8 cellular contexts compared by ENCODE assay signal in the genomic region with DNA sequence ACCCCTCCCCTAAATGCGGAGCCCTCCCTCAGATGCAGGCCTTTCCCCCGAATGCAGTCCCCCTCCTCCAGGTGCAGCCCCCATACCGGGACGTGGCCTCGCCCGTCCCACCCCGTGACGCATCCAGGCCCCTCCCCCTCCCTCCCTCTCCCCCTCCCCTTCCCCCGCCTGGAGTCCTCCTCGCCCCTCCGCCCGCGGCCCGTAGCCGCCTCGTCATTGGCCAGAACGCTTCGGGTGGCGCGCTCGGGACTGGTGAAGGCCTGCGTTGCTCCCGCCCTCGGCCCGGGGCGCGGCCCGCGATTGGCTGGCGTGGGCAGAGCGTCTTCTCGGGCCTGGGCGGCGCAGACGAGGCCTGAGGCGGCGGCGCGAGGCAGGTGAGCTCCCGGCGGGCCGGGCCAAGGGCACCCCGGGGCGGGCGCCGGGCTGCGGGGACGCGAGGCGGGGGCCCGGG. TPM values are rescaled to one million over a fixed set of nuclear protein-coding genes. Genes with fewer than 3 reads are reported as not detected.
DNase-seq lines count a peak whose midpoint lies in the region; ATAC-seq, FAIRE-seq and TF ChIP-seq lines count a peak whose summit lies in the region.

No MANE protein-coding gene starts in this region.

- peak overlapping the region; percentile 94 for H3K9ac ChIP-seq in keratinocyte (ENCODE audit: control insufficient read depth, extremely low read depth, insufficient read depth, low read length)

- no peaks in the 10 kb centered on the region for H3K9me1 ChIP-seq in keratinocyte (ENCODE audit: control insufficient read depth, extremely low read depth, insufficient read depth, low read length)

- H3K9me3 ChIP-seq in keratinocyte (ENCODE audit: control insufficient read depth, low read depth, low read length): no peaks in the 10 kb centered on the region

- peak; percentile 80 for ATAC-seq in HG03342 (IDR thresholded peaks at IDR 0.05; ENCODE audit: unreplicated experiment)

- H3K27me3 ChIP-seq in keratinocyte (ENCODE audit: control insufficient read depth, extremely low read depth, insufficient read depth, low read length): no peaks in the 10 kb centered on the region

- H3K4me3 ChIP-seq in keratinocyte (ENCODE audit: control insufficient read depth in 2 of 3, extremely low read depth in 1 of 3, insufficient read depth in 2 of 3, low read depth in 1 of 3, low read length in 3 of 3): peak overlapping the region in 2 of 3 experiments; percentile 57 to 72

- no peak overlapping the region for H2AFZ ChIP-seq in keratinocyte (ENCODE audit: control insufficient read depth, low read length)

- FAIRE-seq in keratinocyte (lab: Jason Lieb, UNC): no peak

- DNase-seq in AG20443 (ENCODE audit: low spot score): peak; percentile 97
- DNase-seq in NCI-H446 (lab: John Stamatoyannopoulos, UW): peak; percentile 96 to 99
- DNase-seq in activated CD4-positive, CD25-positive, alpha-beta regulatory T cell treated with anti-CD3 and anti-CD28 coated beads, Interleukin-2, amount 50 U/mL, for 16 hours (ENCODE audit: low read depth, low spot score): peak; percentile 93
- peak; percentile 32 to 98 (median 95) for DNase-seq in caudate nucleus (lab: John Stamatoyannopoulos, UW)
- DNase-seq in keratinocyte (ENCODE audit: low read depth, low spot score): peak; percentile 88
- peak; percentile 98 for DNase-seq in stimulated activated CD4-positive, alpha-beta T cell treated with anti-CD3 and anti-CD28 coated beads, Interleukin-15, amount 100 ng/mL, for 24 hours

- H4K20me1 ChIP-seq in keratinocyte (ENCODE audit: control insufficient read depth, extremely low read depth, insufficient read depth, low read length): peaks cover 9% of the 10 kb centered on the region

- peaks cover 46% of the 10 kb centered on the region for H3K79me2 ChIP-seq in keratinocyte (ENCODE audit: control insufficient read depth, insufficient read depth, low read length)

- H3K4me2 ChIP-seq in keratinocyte (ENCODE audit: control insufficient read depth, extremely low read depth, insufficient read depth, low read depth, low read length): no peak overlapping the region

- peak; percentile 65 for TF ChIP-seq POLR2A in GM19099 (IDR thresholded peaks at IDR 0.05; ENCODE audit: extremely low read depth, insufficient read length, low read depth)

- H3K4me1 ChIP-seq in keratinocyte (ENCODE audit: control insufficient read depth, extremely low read depth, insufficient read depth, low read length): peaks cover 35% of the 10 kb centered on the region

- dilution Hi-C loops in keratinocyte (cut with MboI; ENCODE audit: extremely low pct_ligation_motif_present, low sequenced_read_pairs): no loop called here

- H3K36me3 ChIP-seq in keratinocyte (ENCODE audit: control insufficient read depth in 2 of 2, extremely low read depth in 1 of 2, insufficient read depth in 2 of 2, low read length in 2 of 2): no peaks in the 10 kb centered on the region

- TF ChIP-seq CTCF in keratinocyte (optimal IDR thresholded peaks at IDR 0.05 in 1 of 3, IDR thresholded peaks at IDR 0.05 in 1 of 3, conservative IDR thresholded peaks at IDR 0.05 in 1 of 3; ENCODE audit: extremely low read depth in 1 of 3, insufficient read depth in 2 of 3, low read length in 3 of 3): no peak

- H3K27ac ChIP-seq in caudate nucleus (ENCODE audit: low read depth, low read length): no peak overlapping the region
- H3K27ac ChIP-seq in keratinocyte (ENCODE audit: control insufficient read depth, insufficient read depth, low read length): peak overlapping the region; percentile 86

RNA-seq across cellular contexts. Expression of a gene that starts 16.0 kb away (rescaled TPM):
- 164 to 176 TPM (median 166 TPM) in 3 replicates for polyA plus RNA-seq in keratinocyte
- polyA plus RNA-seq in keratinocyte (2011; ENCODE audit: low read depth): 137 TPM
- polyA plus RNA-seq in keratinocyte (2011; cell fraction: cytosol; rRNA removed): 31.1 and 40.2 TPM in 2 replicates
- 411 and 514 TPM in 2 replicates for polyA plus RNA-seq in keratinocyte (2011; cell fraction: nucleus; rRNA removed)
- polyA plus RNA-seq in keratinocyte (2012; ENCODE audit: low replicate concordance): 103 and 107 TPM in 2 replicates
- polyA minus RNA-seq in keratinocyte: 141 to 263 TPM (median 162 TPM) in 3 replicates
- 93.2 TPM for polyA minus RNA-seq in keratinocyte (2011; cell fraction: cytosol; rRNA and poly(A)+ RNA removed)
- 326 and 435 TPM in 2 replicates for polyA minus RNA-seq in keratinocyte (2011; cell fraction: nucleus; rRNA and poly(A)+ RNA removed)
